ENCODE assay signal across 8 cellular contexts in genomic region chr16:21156767-21157467, GRCh38. TPM values are rescaled to one million over a fixed set of nuclear protein-coding genes. Genes with fewer than 3 reads are reported as not detected.
A peak's percentile ranks its signal among the peaks of the same experiment; 100 is the strongest.
DNase-seq lines count a peak whose midpoint lies in the region; ATAC-seq and TF ChIP-seq lines count a peak whose summit lies in the region.

No MANE protein-coding gene starts in this region.

- H3K27ac ChIP-seq in AG04450 (ENCODE audit: low read depth, low read length) (no peak overlapping the region), WERI-Rb-1 (no peak overlapping the region), trophoblast cell (ENCODE audit: low read depth, low read length) (no peak overlapping the region)

- H3K79me2 ChIP-seq in trophoblast cell (ENCODE audit: control insufficient read depth, insufficient read depth, low read length, poor library complexity): peaks cover 2% of the 10 kb centered on the region

- POLR2A ChIA-PET in AG04450 (lab: Yijun Ruan, JAX): interaction anchor here (0.6 to 3.9 kb wide), 4 partner anchors 56 to 279 kb away, joined by 3 to 23 read pairs (median 3); partner anchors contain the start of genes DCUN1D3 and LYRM1

- peaks cover 6% of the 10 kb centered on the region for H3K79me1 ChIP-seq in trophoblast cell (ENCODE audit: low read length)

- no peak overlapping the region for H2BK12ac ChIP-seq in trophoblast cell (ENCODE audit: low read length)

- H3K9me3 ChIP-seq in AG04450 (ENCODE audit: control insufficient read depth, insufficient read depth, low read length): no peaks in the 10 kb centered on the region; the same call in 1 of the 2 replicates
- H3K9me3 ChIP-seq in WERI-Rb-1 (ENCODE audit: severe bottlenecking): no peaks in the 10 kb centered on the region
- no peaks in the 10 kb centered on the region for H3K9me3 ChIP-seq in trophoblast cell (ENCODE audit: insufficient read depth, low read depth, low read length)

- H3K36me3 ChIP-seq in WERI-Rb-1: peaks cover 5% of the 10 kb centered on the region; the same call in 1 of the 2 replicates
- H3K36me3 ChIP-seq in trophoblast cell (ENCODE audit: control insufficient read depth in 1 of 2, insufficient read depth in 2 of 2, low read length in 2 of 2): peaks cover 0 to 3% of the 10 kb centered on the region in 2 experiments

- no peak overlapping the region for H3K14ac ChIP-seq in trophoblast cell (ENCODE audit: low read length)

- H3K18ac ChIP-seq in trophoblast cell (ENCODE audit: low read length): no peak overlapping the region

- H2AK5ac ChIP-seq in trophoblast cell (ENCODE audit: low read length): no peak overlapping the region

- no peak overlapping the region for H2BK120ac ChIP-seq in trophoblast cell (ENCODE audit: insufficient read depth, low read length, poor library complexity)

- H3K27me3 ChIP-seq in AG04450 (ENCODE audit: control insufficient read depth, insufficient read depth, low read length): no peaks in the 10 kb centered on the region
- no peaks in the 10 kb centered on the region for H3K27me3 ChIP-seq in WERI-Rb-1 (ENCODE audit: insufficient read depth, low read depth, severe bottlenecking)
- H3K27me3 ChIP-seq in trophoblast cell (ENCODE audit: insufficient read depth, low read length): no peaks in the 10 kb centered on the region

- H3K4ac ChIP-seq in trophoblast cell (ENCODE audit: low read depth, low read length): no peak overlapping the region

- intact Hi-C loops in head of caudate nucleus (cut with DNase I): loop anchor here (10.0 kb wide), 1 partner anchor 148 kb away; no protein-coding TSS in a partner anchor

- CTCF ChIA-PET in AG04450 (lab: Charles Lee): interaction anchor here (0.6 to 6.3 kb wide), 16 partner anchors 10 to 1498 kb away, joined by 3 to 88 read pairs (median 6); partner anchors contain the start of gene CRYM

- H3K4me2 ChIP-seq in trophoblast cell (ENCODE audit: low read length): no peak overlapping the region

- no peak overlapping the region for H3K23ac ChIP-seq in trophoblast cell (ENCODE audit: low read length)

- no peak overlapping the region for H4K12ac ChIP-seq in trophoblast cell (ENCODE audit: low read depth, low read length)

- H3K4me3 ChIP-seq in AG04450 (ENCODE audit: low read depth, low read length) (no peak overlapping the region), WERI-Rb-1 (ENCODE audit: low read depth, low read length) (no peak overlapping the region), trophoblast cell (ENCODE audit: low read depth, low read length) (no peak overlapping the region)

- no CpG with 5 or more reads among the region's 6 CpGs for WGBS in trophoblast cell (ENCODE audit: extremely low coverage, insufficient coverage, insufficient read length)

- H3K4me1 ChIP-seq in trophoblast cell (ENCODE audit: control insufficient read depth in 1 of 2, insufficient read depth in 2 of 2, low read length in 2 of 2): peaks cover 5 to 6% of the 10 kb centered on the region in 2 experiments

- peak; percentile 77 for TF ChIP-seq CTCF in AG04450 (IDR thresholded peaks at IDR 0.05; ENCODE audit: low read depth, low read length)
- peak; percentile 66 for TF ChIP-seq CTCF in GM12872 (IDR thresholded peaks at IDR 0.05; ENCODE audit: insufficient read depth, low read depth, low read length)
- TF ChIP-seq CTCF in WERI-Rb-1 (IDR thresholded peaks at IDR 0.05; ENCODE audit: low read depth, low read length): peak; percentile 65

- no peak overlapping the region for H4K8ac ChIP-seq in trophoblast cell (ENCODE audit: low read depth, low read length)

- H2AFZ ChIP-seq in trophoblast cell (ENCODE audit: insufficient read depth, low read length, poor library complexity): no peak overlapping the region

- H2BK5ac ChIP-seq in trophoblast cell (ENCODE audit: low read depth, low read length, poor library complexity): no peak overlapping the region

- H4K91ac ChIP-seq in trophoblast cell (ENCODE audit: low read depth, low read length): no peak overlapping the region

- ATAC-seq in GM21825 (IDR thresholded peaks at IDR 0.05; ENCODE audit: unreplicated experiment): no peak

- no peak for DNase-seq in AG04450 (ENCODE audit: low read depth, low spot score)
- DNase-seq in NCI-H2107 (lab: John Stamatoyannopoulos, UW): peak; percentile 40
- DNase-seq in WERI-Rb-1: peak; percentile 32
- peak in 34 of 42 donors; percentile 9 to 74 (median 44) for DNase-seq in head of caudate nucleus
- peak; percentile 27 to 78 for DNase-seq in trophoblast cell
- DNase-seq in activated CD4-positive, alpha-beta T cell treated with anti-CD3 and anti-CD28 coated beads, Interleukin-2, amount 50 U/mL, for 4 hours: no peak

- no peak overlapping the region for H3K9ac ChIP-seq in trophoblast cell (ENCODE audit: low read length)

RNA-seq across cellular contexts. Expression of gene LDAF1, which starts 1.6 kb away (rescaled TPM):
- polyA plus RNA-seq in AG04450 (2011; rRNA removed): 42.5 and 50.3 TPM in 2 replicates
- 75.6 and 84.4 TPM in 2 replicates for polyA minus RNA-seq in AG04450 (2011; rRNA and poly(A)+ RNA removed)
- 11.4 and 12.0 TPM in 2 replicates for polyA plus RNA-seq in trophoblast cell (2013)

RNA-seq across cellular contexts. Expression of gene DNAH3, which starts 6.3 kb away (rescaled TPM):
- polyA plus RNA-seq in AG04450 (2011; rRNA removed): not detected in 2 replicates
- polyA minus RNA-seq in AG04450 (2011; rRNA and poly(A)+ RNA removed): not detected in 2 replicates
- 0.04 and 0.07 TPM in 2 replicates for polyA plus RNA-seq in trophoblast cell (2013)

RNA-seq across cellular contexts. Expression of gene ZP2, which starts 54.5 kb away (rescaled TPM):
- not detected in 2 replicates for polyA plus RNA-seq in AG04450 (2011; rRNA removed)
- not detected in 2 replicates for polyA minus RNA-seq in AG04450 (2011; rRNA and poly(A)+ RNA removed)
- not detected in 2 replicates for polyA plus RNA-seq in trophoblast cell (2013)

Comparison
In these comparisons a context has a peak if more than half of its experiments do, and no peak if none do; other contexts are left out.
1. DNase-seq: peak in NCI-H2107 (single experiment), WERI-Rb-1 (single experiment), head of caudate nucleus (34 of 42) and trophoblast cell (2 of 2); none in AG04450 (single experiment) and activated CD4-positive, alpha-beta T cell treated with anti-CD3 and anti-CD28 coated beads, Interleukin-2, amount 50 U/mL, for 4 hours (0 of 2).
2. Peak in every context shown above with its lines, with median percentiles within 50 percentile points of each other: CTCF ChIP-seq.